ENCODE assay signal across 9 cellular contexts in genomic region chr19:4534836-4535658, GRCh38. TPM values are rescaled to one million over a fixed set of nuclear protein-coding genes. Genes with fewer than 3 reads are reported as not detected.
DNase-seq lines count a peak whose midpoint lies in the region; ATAC-seq and TF ChIP-seq lines count a peak whose summit lies in the region.
"Had no signal": no experiment of that assay in that cellular context is flagged by ENCODE, and none has a peak within 500 bp of the region (broad histone marks: within the 10 kb centered on the region; RNA-seq: fewer than 3 reads in every experiment).

PLIN5 (minus strand) TSS chr19:4535224; CDS start chr19:4534074, 1,150 bp downstream.

- peaks cover 6% of the 10 kb centered on the region; the same call in 1 of the 2 replicates for H3F3A ChIP-seq in GM23338 (replicated peaks; ENCODE audit: low read depth)

- no peaks in the 10 kb centered on the region for H3K36me3 Mint-ChIP-seq in GM23338 (ENCODE audit: low read depth)

- H3K4me3 ChIP-seq in GM23338 (peak within 1 kb of the TSS; percentile 54), epithelial cell of proximal tubule (ENCODE audit: low read depth, low read length) (peak within 1 kb of the TSS; percentile 45)

- H3K79me2 ChIP-seq in GM23338 (replicated peaks; ENCODE audit: insufficient read depth): no peaks in the 10 kb centered on the region

- no peaks in the 10 kb centered on the region; the same call in 2 of the 3 replicates for H3K9me3 Mint-ChIP-seq in GM23338
- no peaks in the 10 kb centered on the region for H3K9me3 Mint-ChIP-seq in stimulated activated naive CD8-positive, alpha-beta T cell treated with anti-CD3 and anti-CD28 coated beads, Interleukin-15, amount 100 ng/mL, for 72 hours

- H3K36me3 ChIP-seq in GM23338 (ENCODE audit: insufficient read depth): no peaks in the 10 kb centered on the region

- no peak within 1 kb of the TSS; the same call in 1 of the 2 replicates for H3K27ac Mint-ChIP-seq in GM23338
- H3K27ac Mint-ChIP-seq in stimulated activated naive CD8-positive, alpha-beta T cell treated with anti-CD3 and anti-CD28 coated beads, Interleukin-15, amount 100 ng/mL, for 72 hours: no peak within 1 kb of the TSS

- no peak within 1 kb of the TSS; the same call in 1 of the 2 replicates for H2AFZ ChIP-seq in GM23338

- no peak within 1 kb of the TSS for H3K27ac ChIP-seq in GM23338 (ENCODE audit: low read depth)

- intact Hi-C loops in posterior vena cava (cut with DNase I): no loop called here

- TF ChIP-seq CTCF in GM23338 (conservative IDR thresholded peaks at IDR 0.05; ENCODE audit: low read depth in 2 of 2): no peak
- peak; percentile 11 for TF ChIP-seq CTCF in epithelial cell of proximal tubule (conservative IDR thresholded peaks at IDR 0.05; ENCODE audit: low read depth, low read length)

- peak; percentile 91 for ATAC-seq in GM23338
- ATAC-seq in stimulated activated naive CD8-positive, alpha-beta T cell treated with anti-CD3 and anti-CD28 coated beads, Interleukin-15, amount 100 ng/mL, for 72 hours: peak; percentile 78
- ATAC-seq in GM19395 (IDR thresholded peaks at IDR 0.05; ENCODE audit: unreplicated experiment): no peak

- no peaks in the 10 kb centered on the region; the same call in 1 of the 2 replicates for H3K4me1 ChIP-seq in GM23338 (ENCODE audit: insufficient read depth)

- peak within 1 kb of the TSS; percentile 78 for H3K4me2 ChIP-seq in GM23338

- H3K27me3 ChIP-seq in GM23338 (ENCODE audit: insufficient read depth): peaks cover 17% of the 10 kb centered on the region

- H3K9me2 ChIP-seq in GM23338 (ENCODE audit: insufficient read depth): no peaks in the 10 kb centered on the region

- H3K4me3 Mint-ChIP-seq in GM23338: peak within 1 kb of the TSS; percentile 63
- H3K4me3 Mint-ChIP-seq in stimulated activated naive CD8-positive, alpha-beta T cell treated with anti-CD3 and anti-CD28 coated beads, Interleukin-15, amount 100 ng/mL, for 72 hours: peak within 1 kb of the TSS; percentile 1 to 74

- H4K20me1 ChIP-seq in GM23338 (replicated peaks; ENCODE audit: insufficient read depth): no peaks in the 10 kb centered on the region; the same call in 1 of the 2 replicates

- H3K27me3 Mint-ChIP-seq in GM23338 (ENCODE audit: insufficient read depth, low read depth, poor library complexity): peaks cover 20% of the 10 kb centered on the region
- H3K27me3 Mint-ChIP-seq in stimulated activated naive CD8-positive, alpha-beta T cell treated with anti-CD3 and anti-CD28 coated beads, Interleukin-15, amount 100 ng/mL, for 72 hours: peaks cover 26% of the 10 kb centered on the region

- H3K4me1 Mint-ChIP-seq in GM23338: peaks cover 5% of the 10 kb centered on the region
- peaks cover 25% of the 10 kb centered on the region for H3K4me1 Mint-ChIP-seq in stimulated activated naive CD8-positive, alpha-beta T cell treated with anti-CD3 and anti-CD28 coated beads, Interleukin-15, amount 100 ng/mL, for 72 hours

- DNase-seq in GM23338 (ENCODE audit: low spot score): peak; percentile 96
- peak; percentile 76 for DNase-seq in NCI-H345 (lab: John Stamatoyannopoulos, UW)
- peak; percentile 5 to 15 for DNase-seq in activated CD8-positive, alpha-beta memory T cell treated with anti-CD3 and anti-CD28 coated beads for 4 hours (ENCODE audit: low read depth in 2 of 2)
- no peak for DNase-seq in epithelial cell of proximal tubule (ENCODE audit: low read depth)
- peak; percentile 5 for DNase-seq in middle frontal gyrus (ENCODE audit: extremely low spot score, low spot score)
- peak; percentile 38 to 54 for DNase-seq in stimulated activated naive CD8-positive, alpha-beta T cell treated with anti-CD3 and anti-CD28 coated beads, Interleukin-15, amount 100 ng/mL, for 72 hours
- no peak for DNase-seq in posterior vena cava (ENCODE audit: low spot score)

TF ChIP-seq in GM23338, 12 proteins besides CTCF, POLR2A, EP300 and RAD21:
- TF ChIP-seq NANOG (IDR thresholded peaks at IDR 0.05; ENCODE audit: borderline replicate concordance): no peak
- no peak for TF ChIP-seq JUNB (IDR thresholded peaks at IDR 0.05; ENCODE audit: unreplicated experiment)
- TF ChIP-seq POLR2AphosphoS5 (IDR thresholded peaks at IDR 0.05; ENCODE audit: low read depth): peak; percentile 53; the same call in 1 of the 2 replicates
- 0 out of 2 replicates have a peak, but pooled peaks have one; percentile 19 for TF ChIP-seq CREB1 (CRISPR knock-in tag; IDR thresholded peaks at IDR 0.05; ENCODE audit: low read depth)
- no peak for TF ChIP-seq EZH2 (IDR thresholded peaks at IDR 0.05; ENCODE audit: low read depth, unreplicated experiment)
- no peak for TF ChIP-seq STAT1 (IDR thresholded peaks at IDR 0.05; ENCODE audit: unreplicated experiment)
- TF ChIP-seq ETS1 (IDR thresholded peaks at IDR 0.05): no peak

RNA-seq across cellular contexts. Expression of gene PLIN5, which starts in this region (rescaled TPM):
- 0.47 and 3.5 TPM in 2 replicates for total RNA-seq in GM23338 (2014; rRNA removed; shearing (Covaris generic))
- 1.5 and 1.9 TPM in 2 replicates for polyA plus RNA-seq in GM23338 (2016; fragmentation: Nextera tagmentation; extraction: Ambion mirVana)
- 0.06 TPM in 1 of 2 replicates, not detected in the other for total RNA-seq in epithelial cell of proximal tubule
- 1 to 10 TPM; 2.2 to 2.8 TPM for total RNA-seq in posterior vena cava
- total RNA-seq: T-helper 1 cell treated with Interleukin-12 subunit alpha and Interleukin-12 subunit beta and Interleukin-4 antibody, amounts not matched to agents 30 ng/mL and 1 ng/mL, for 36 hours had no signal

Comparison
In these comparisons a context has a peak if more than half of its experiments do, and no peak if none do; other contexts are left out.
1. DNase-seq: peak in GM23338 (single experiment), NCI-H345 (single experiment), activated CD8-positive, alpha-beta memory T cell treated with anti-CD3 and anti-CD28 coated beads for 4 hours (2 of 2), middle frontal gyrus (single experiment) and stimulated activated naive CD8-positive, alpha-beta T cell treated with anti-CD3 and anti-CD28 coated beads, Interleukin-15, amount 100 ng/mL, for 72 hours (2 of 2); none in epithelial cell of proximal tubule (single experiment) and posterior vena cava (single experiment).